In the genomic region with DNA sequence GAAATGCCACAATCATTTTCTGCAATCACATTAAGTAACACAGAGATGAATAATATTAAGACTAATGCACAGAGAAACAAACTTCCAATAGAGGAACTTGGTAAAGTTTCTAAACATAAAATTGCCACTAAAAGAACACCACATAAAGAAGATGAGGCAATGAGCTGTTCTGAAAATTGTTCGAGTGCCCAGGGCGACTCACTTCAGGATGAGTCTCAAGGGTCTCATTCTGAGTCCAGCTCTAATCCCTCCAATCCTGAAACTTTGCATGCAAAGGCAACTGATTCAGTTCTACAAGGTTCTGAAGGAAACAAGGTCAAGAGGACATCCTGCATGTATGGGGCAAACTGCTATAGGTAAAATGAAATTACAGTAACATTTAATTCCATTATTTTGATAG, we compare ENCODE assay signal across 21 cellular contexts.
DNase-seq lines count a peak whose midpoint lies in the region; ATAC-seq and TF ChIP-seq lines count a peak whose summit lies in the region.
"Had no signal": no experiment of that assay in that cellular context is flagged by ENCODE, and none has a peak within 500 bp of the region (broad histone marks: within the 10 kb centered on the region; RNA-seq: fewer than 3 reads in every experiment).

No MANE protein-coding gene starts in this region.

- H3K27ac ChIP-seq in lower lobe of right lung, result no peak overlapping the region
- H3K27ac ChIP-seq: brain microvascular endothelial cell, heart right ventricle, psoas muscle, tibial artery had no signal

- TF ChIP-seq CTCF in lower lobe of right lung (IDR thresholded peaks at IDR 0.05), result no peak

- H3K27me3 ChIP-seq in adipocyte (replicated peaks; ENCODE audit: control insufficient read depth, insufficient read depth, low read length) (no peaks in the 10 kb centered on the region), lower lobe of right lung (ENCODE audit: low read depth) (no peaks in the 10 kb centered on the region)
- H3K27me3 ChIP-seq: brain microvascular endothelial cell, heart right ventricle, tibial artery had no signal

- no peak overlapping the region for H3K9ac ChIP-seq in adipocyte (ENCODE audit: low read length)

- peak; percentile 5 for DNase-seq in EL
- DNase-seq in LHCN-M2 (ENCODE audit: low read depth), result peak; percentile 82
- peak; percentile 2 for DNase-seq in adipocyte (ENCODE audit: low read depth)
- DNase-seq in skeletal muscle cell (ENCODE audit: low read depth), result peak; percentile 48
- no peak for DNase-seq in NCI-H187 (lab: John Stamatoyannopoulos, UW)
- DNase-seq in occipital lobe (lab: John Stamatoyannopoulos, UW), result no peak
- no peak for DNase-seq in lower lobe of right lung
- DNase-seq: activated CD4-positive, alpha-beta T cell treated with anti-CD3 and anti-CD28 coated beads, Interleukin-2, amount 50 U/mL, for 1 hour; activated T-cell treated with anti-CD3 and anti-CD28 coated beads, Interleukin-2, amount 50 U/mL, for 4 hours; brain microvascular endothelial cell; CD4-positive, alpha-beta T cell; DMS79; heart right ventricle; NCI-H2029; NCI-H510A treated with DMSO at 0.1 percent for 48 hours; psoas muscle; stimulated activated naive B cell treated with anti-CD40 and anti-IgM and Interleukin-4, amounts not matched to agents 10 μg/mL and 1 μg/mL and 100 μg/mL, for 72 hours; tibial artery had no signal

- H3K36me3 ChIP-seq in adipocyte (ENCODE audit: control insufficient read depth, insufficient read depth, low read length, severe bottlenecking), result no peaks in the 10 kb centered on the region
- no peaks in the 10 kb centered on the region for H3K36me3 ChIP-seq in lower lobe of right lung
- H3K36me3 ChIP-seq: brain microvascular endothelial cell had no signal

- no peak for ATAC-seq in lower lobe of right lung
- ATAC-seq: activated T-cell treated with anti-CD3 and anti-CD28 coated beads, Interleukin-2, amount 50 U/mL, for 4 hours; esophagus mucosa; HCT116; heart right ventricle; psoas muscle; SK-N-SH treated with all-trans-retinoic acid at 6 μM for 48 hours; stimulated activated naive B cell treated with anti-CD40 and anti-IgM and Interleukin-4, amounts not matched to agents 10 μg/mL and 1 μg/mL and 100 μg/mL, for 72 hours had no signal

- H3K4me1 ChIP-seq in adipocyte (ENCODE audit: control insufficient read depth, insufficient read depth, low read length) (peaks cover 9% of the 10 kb centered on the region), lower lobe of right lung (no peaks in the 10 kb centered on the region)
- H3K4me1 ChIP-seq: psoas muscle, tibial artery had no signal

- intact Hi-C loops in lower lobe of right lung (cut with DNase I), result no loop called here

- no peak overlapping the region for H3K4me3 ChIP-seq in adipocyte (ENCODE audit: low read length)
- no peak overlapping the region for H3K4me3 ChIP-seq in skeletal muscle cell (ENCODE audit: low read depth, low read length)
- no peak overlapping the region for H3K4me3 ChIP-seq in lower lobe of right lung
- H3K4me3 ChIP-seq: heart right ventricle, psoas muscle, tibial artery had no signal

- H3K9me3 ChIP-seq in adipocyte (ENCODE audit: control insufficient read depth, low read length) (no peaks in the 10 kb centered on the region), lower lobe of right lung (no peaks in the 10 kb centered on the region)
- H3K9me3 ChIP-seq: psoas muscle had no signal

Comparison
In these comparisons a context has a peak if more than half of its experiments do, and no peak if none do; other contexts are left out.
1. DNase-seq: peak in EL (single experiment), LHCN-M2 (single experiment), adipocyte (single experiment) and skeletal muscle cell (single experiment); none in NCI-H187 (0 of 2), occipital lobe (single experiment) and lower lobe of right lung (single experiment).